ENCODE assay signal across 18 cellular contexts in the genomic region with DNA sequence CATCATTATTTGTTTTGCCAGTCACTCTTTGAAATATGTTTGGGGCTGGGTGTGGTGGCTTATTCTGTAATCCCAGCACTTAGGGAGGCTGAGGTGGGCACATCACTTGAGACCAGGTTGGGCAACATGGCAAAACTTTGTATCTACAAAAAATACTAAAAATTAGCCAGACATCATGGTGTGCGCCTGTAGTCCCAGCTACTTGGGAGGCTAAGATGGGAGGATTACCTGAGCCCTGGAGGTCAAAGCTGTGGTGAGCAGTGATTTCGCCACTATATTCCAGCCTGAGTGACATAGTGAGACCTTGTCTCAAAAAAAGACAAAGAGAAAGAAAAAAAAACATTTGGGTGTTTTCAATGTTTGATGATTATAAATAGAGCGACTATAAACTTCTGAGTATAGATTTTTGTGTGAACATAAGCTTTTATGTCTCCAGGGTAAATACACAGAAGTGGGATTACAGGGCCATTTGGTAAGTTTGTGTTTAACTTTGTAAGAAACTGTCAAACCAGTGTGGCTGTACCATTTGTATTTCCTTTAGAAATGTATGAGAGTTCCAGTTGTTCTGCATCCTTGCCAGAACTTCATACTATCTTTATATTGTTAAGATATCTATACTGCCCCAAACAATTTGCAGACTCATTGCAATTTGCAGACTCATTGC. TPM values are rescaled to one million over a fixed set of nuclear protein-coding genes. Genes with fewer than 3 reads are reported as not detected.
DNase-seq lines count a peak whose midpoint lies in the region; ATAC-seq and TF ChIP-seq lines count a peak whose summit lies in the region.
"Had no signal": no experiment of that assay in that cellular context is flagged by ENCODE, and none has a peak within 500 bp of the region (broad histone marks: within the 10 kb centered on the region; RNA-seq: fewer than 3 reads in every experiment).

No MANE protein-coding gene starts in this region.

- CTCF ChIA-PET in PC-3 (lab: Charles Lee) (no interaction called here), RWPE1 (lab: Yijun Ruan, JAX) (interaction anchor here (0.6 kb wide), 1 partner anchor 22 kb away, joined by 4 read pairs; no protein-coding TSS in a partner anchor)

- POLR2A ChIA-PET in PC-3 (lab: Charles Lee; ENCODE audit: unreplicated experiment) (no interaction called here), RWPE1 (lab: Yijun Ruan, JAX; ENCODE audit: low non-redundant PET) (no interaction called here)

- peak overlapping the region; percentile 1 for H3K27ac ChIP-seq in cardiac muscle cell
- H3K27ac ChIP-seq in heart right ventricle: no peak overlapping the region
- H3K27ac ChIP-seq in PC-3 (ENCODE audit: low read length): no peak overlapping the region
- no peak overlapping the region for H3K27ac ChIP-seq in RWPE1
- H3K27ac ChIP-seq in breast epithelium: no peak overlapping the region
- H3K27ac ChIP-seq: 22Rv1, BLaER1, GM23248 had no signal

- H3K36me3 ChIP-seq in cardiac muscle cell: no peaks in the 10 kb centered on the region
- peaks cover 0 to 4% (median 0%) of the 10 kb centered on the region in 9 donors for H3K36me3 ChIP-seq in heart right ventricle
- no peaks in the 10 kb centered on the region for H3K36me3 ChIP-seq in PC-3 (ENCODE audit: low read depth, low read length)
- no peaks in the 10 kb centered on the region for H3K36me3 ChIP-seq in mucosa of descending colon (ENCODE audit: low read depth)
- H3K36me3 ChIP-seq in breast epithelium: no peaks in the 10 kb centered on the region

- peaks cover 57% of the 10 kb centered on the region for H4K20me1 ChIP-seq in PC-3 (ENCODE audit: low read length)

- H3K4me1 ChIP-seq in cardiac muscle cell (ENCODE audit: low read depth) (no peaks in the 10 kb centered on the region), heart right ventricle (peaks cover 0 to 41% (median 18%) of the 10 kb centered on the region in 9 donors), PC-3 (ENCODE audit: insufficient read depth, low read length) (peaks cover 16% of the 10 kb centered on the region), mucosa of descending colon (ENCODE audit: low read depth) (peaks cover 15% of the 10 kb centered on the region), breast epithelium (no peaks in the 10 kb centered on the region)
- H3K4me1 ChIP-seq: BLaER1, HAP-1 had no signal

- H3K9ac ChIP-seq in PC-3 (ENCODE audit: low read length): no peak overlapping the region
- H3K9ac ChIP-seq: BLaER1, GM23248 had no signal

- TF ChIP-seq CTCF in cardiac muscle cell (IDR thresholded peaks at IDR 0.05; ENCODE audit: low read depth, low read length): no peak
- TF ChIP-seq CTCF in heart right ventricle (IDR thresholded peaks at IDR 0.05): no peak
- TF ChIP-seq CTCF in PC-3 (conservative IDR thresholded peaks at IDR 0.05; ENCODE audit: low read depth, low read length): no peak
- TF ChIP-seq CTCF in mucosa of descending colon (IDR thresholded peaks at IDR 0.05): no peak
- TF ChIP-seq CTCF in RWPE1 (conservative IDR thresholded peaks at IDR 0.05; ENCODE audit: low read depth): no peak
- TF ChIP-seq CTCF in breast epithelium (IDR thresholded peaks at IDR 0.05): no peak

- H2AFZ ChIP-seq in PC-3 (ENCODE audit: low read length): no peak overlapping the region
- H2AFZ ChIP-seq: GM23248 had no signal

- H3K4me3 ChIP-seq in cardiac muscle cell: no peak overlapping the region
- H3K4me3 ChIP-seq in heart right ventricle: no peak overlapping the region
- H3K4me3 ChIP-seq in PC-3 (ENCODE audit: low read length): no peak overlapping the region
- H3K4me3 ChIP-seq in mucosa of descending colon: no peak overlapping the region
- no peak overlapping the region for H3K4me3 ChIP-seq in breast epithelium
- H3K4me3 ChIP-seq: BLaER1, GM12878, GM23248, HAP-1 had no signal

- TF ChIP-seq POLR2A in breast epithelium (IDR thresholded peaks at IDR 0.05): no peak

- BruUV-seq in PC-3 (replicated peaks; lab: Mats Ljungman, UMichigan): no TSS peak

- peaks cover 97% of the 10 kb centered on the region for H3K79me2 ChIP-seq in PC-3 (ENCODE audit: low read length)

- DNase-seq in cardiac muscle cell (ENCODE audit: low read depth in 1 of 2, low spot score in 1 of 2): no peak
- no peak for DNase-seq in heart right ventricle
- DNase-seq in PC-3: no peak
- DNase-seq in mucosa of descending colon: no peak
- no peak for DNase-seq in retina
- DNase-seq in RWPE1 (ENCODE audit: low spot score): no peak
- no peak for DNase-seq in breast epithelium (ENCODE audit: low spot score in 2 of 2)
- DNase-seq: CD8-positive, alpha-beta memory T cell; COR-L47; DMS 273 treated with DMSO at 0.1 percent for 48 hours; DMS53; DND-41; EL; GM23248 had no signal

- 95 to 99% methylated on average over 3 of the region's 3 CpGs for WGBS in heart right ventricle, 2 donors

- no peak overlapping the region for H3K4me2 ChIP-seq in PC-3 (ENCODE audit: low read length)
- H3K4me2 ChIP-seq: BLaER1 had no signal

- H3K27me3 ChIP-seq in cardiac muscle cell (no peaks in the 10 kb centered on the region), heart right ventricle (no peaks in the 10 kb centered on the region), PC-3 (ENCODE audit: low read length) (no peaks in the 10 kb centered on the region), breast epithelium (no peaks in the 10 kb centered on the region)
- H3K27me3 ChIP-seq: BLaER1 had no signal

- no peaks in the 10 kb centered on the region for H3K9me3 ChIP-seq in cardiac muscle cell (ENCODE audit: low read depth)
- H3K9me3 ChIP-seq in heart right ventricle: no peaks in the 10 kb centered on the region
- H3K9me3 ChIP-seq in PC-3 (ENCODE audit: low read length): no peaks in the 10 kb centered on the region
- H3K9me3 ChIP-seq in mucosa of descending colon: no peaks in the 10 kb centered on the region
- H3K9me3 ChIP-seq in breast epithelium: no peaks in the 10 kb centered on the region
- H3K9me3 ChIP-seq: HAP-1 had no signal

- no peaks in the 10 kb centered on the region for H3K9me2 ChIP-seq in PC-3 (replicated peaks; ENCODE audit: low read length)

- H3F3A ChIP-seq in PC-3 (ENCODE audit: low read length, unreplicated experiment): no peaks in the 10 kb centered on the region

- ATAC-seq in heart right ventricle: no peak
- ATAC-seq in PC-3: peak; percentile 37
- ATAC-seq in mucosa of descending colon: peak; percentile 86
- ATAC-seq: GM12878 had no signal

- intact Hi-C loops in heart right ventricle (cut with DNase I) (no loop called here), PC-3 (cut with micrococcal nuclease) (no loop called here), mucosa of descending colon (cut with DNase I, micrococcal nuclease) (no loop called here), breast epithelium (cut with DNase I; ENCODE audit: low total_unique reads) (no loop called here)

RNA-seq across cellular contexts. Expression of a gene that starts 15.8 kb away (rescaled TPM):
- total RNA-seq in cardiac muscle cell (68.3 and 89.9 TPM in 2 replicates), heart right ventricle (10 to 100 TPM; 36.2 to 64.0 (median 49.6) TPM), PC-3 (2014; rRNA removed) (74.7 and 116 TPM in 2 replicates), mucosa of descending colon (100 to 1,000 TPM; 102 to 136 (median 112) TPM), breast epithelium (100 to 1,000 TPM; 132 to 245 (median 152) TPM)
- polyA plus RNA-seq in cardiac muscle cell (22.9 and 25.0 TPM in 2 replicates), heart right ventricle (10 to 100 TPM; 12.8 to 15.6 TPM)

Comparison
In these comparisons a context has a peak if more than half of its experiments do, and no peak if none do; other contexts are left out.
1. ATAC-seq: peak in PC-3 (single experiment) and mucosa of descending colon (single experiment); none in heart right ventricle (0 of 8).